Comparison of ENCODE assay signal across 28 cellular contexts in genomic region chr3:87957575-87957974, GRCh38.
"Had no signal": no experiment of that assay in that cellular context is flagged by ENCODE, and none has a peak within 500 bp of the region (broad histone marks: within the 10 kb centered on the region; RNA-seq: fewer than 3 reads in every experiment).

No MANE protein-coding gene starts in this region.

- H3K27ac ChIP-seq: ascending aorta, cardiac muscle cell had no signal

- H3K4me3 ChIP-seq: ascending aorta, cardiac muscle cell had no signal

- H3K36me3 ChIP-seq: ascending aorta, cardiac muscle cell had no signal

- ATAC-seq: activated CD4-positive, alpha-beta T cell treated with anti-CD3 and anti-CD28 coated beads for 36 hours; activated CD8-positive, alpha-beta memory T cell treated with anti-CD3 and anti-CD28 coated beads, Interleukin-2, amount 10 ng/mL, durations not matched to agents 7 days and 5 days; activated CD8-positive, alpha-beta T cell treated with anti-CD3 and anti-CD28 coated beads, Interleukin-2, amount 10 ng/mL, durations not matched to agents 7 days and 5 days; activated naive CD8-positive, alpha-beta T cell treated with anti-CD3 and anti-CD28 coated beads, Interleukin-2, amount 50 U/mL, for 24 hours had no signal

- H3K4me1 ChIP-seq: ascending aorta had no signal

- FAIRE-seq: bronchial epithelial cell, TTC549 had no signal

- H3K9me3 ChIP-seq: ascending aorta had no signal

- DNase-seq: activated B cell treated with CpG ODN at 0.5 μM for 24 hours; activated CD4-positive, alpha-beta memory T cell treated with anti-CD3 and anti-CD28 coated beads, Interleukin-2, amount 10 ng/mL, durations not matched to agents 7 days and 5 days; activated CD4-positive, alpha-beta T cell treated with anti-CD3 and anti-CD28 coated beads for 1 hour; activated CD4-positive, alpha-beta T cell treated with anti-CD3 and anti-CD28 coated beads for 36 hours; activated CD4-positive, alpha-beta T cell treated with anti-CD3 and anti-CD28 coated beads for 48 hours; activated CD4-positive, alpha-beta T cell treated with anti-CD3 and anti-CD28 coated beads, Interleukin-2, amount 10 ng/mL, durations not matched to agents 7 days and 5 days; activated CD4-positive, alpha-beta T cell treated with anti-CD3 and anti-CD28 coated beads, Interleukin-2, amount 50 U/mL, for 48 hours; activated CD8-positive, alpha-beta memory T cell treated with anti-CD3 and anti-CD28 coated beads for 24 hours; activated CD8-positive, alpha-beta memory T cell treated with anti-CD3 and anti-CD28 coated beads, Interleukin-2, amount 10 ng/mL, durations not matched to agents 7 days and 5 days; activated CD8-positive, alpha-beta memory T cell treated with anti-CD3 and anti-CD28 coated beads, Interleukin-2, amount 50 U/mL, for 48 hours; activated CD8-positive, alpha-beta T cell treated with anti-CD3 and anti-CD28 coated beads, Interleukin-2, amount 10 ng/mL, durations not matched to agents 7 days and 5 days; activated effector memory CD4-positive, alpha-beta T cell treated with Interleukin-2 at 50 U/mL for 16 hours; activated gamma-delta T cell; activated naive CD4-positive, alpha-beta T cell treated with anti-CD3 and anti-CD28 coated beads, Interleukin-2, amount 10 ng/mL, durations not matched to agents 7 days and 5 days; activated naive CD4-positive, alpha-beta T cell treated with Interleukin-2 at 50 U/mL for 16 hours; activated naive CD8-positive, alpha-beta T cell treated with anti-CD3 and anti-CD28 coated beads, Interleukin-2, amount 10 ng/mL, durations not matched to agents 7 days and 5 days; activated naive CD8-positive, alpha-beta T cell treated with anti-CD3 and anti-CD28 coated beads, Interleukin-2, amount 50 U/mL, for 24 hours; activated T-cell treated with anti-CD3 and anti-CD28 coated beads, Interleukin-2, amount 50 U/mL, for 24 hours; activated T-cell treated with anti-CD3 and anti-CD28 coated beads, Interleukin-2, amount 50 U/mL, for 48 hours; amygdala; anterior cingulate cortex; caudate nucleus; T-helper 2 cell; T-helper 9 cell had no signal

- H3K27me3 ChIP-seq: ascending aorta, cardiac muscle cell had no signal
